ENCODE assay signal across 8 cellular contexts in genomic region chr13:24161010-24161775, GRCh38. TPM values are rescaled to one million over a fixed set of nuclear protein-coding genes. Genes with fewer than 3 reads are reported as not detected.
DNase-seq lines count a peak whose midpoint lies in the region; ATAC-seq and TF ChIP-seq lines count a peak whose summit lies in the region.

No MANE protein-coding gene starts in this region.

- H4K8ac ChIP-seq in mesendoderm (ENCODE audit: low read depth, low read length) = no peak overlapping the region

- H3K4me2 ChIP-seq in KMS-11 = peak overlapping the region; percentile 45
- peak overlapping the region; percentile 58 for H3K4me2 ChIP-seq in mesendoderm (ENCODE audit: low read length)

- peak overlapping the region; percentile 91 for H3K56ac ChIP-seq in mesendoderm (ENCODE audit: low read length)

- DNase-seq in D341Med (ENCODE audit: low spot score) = peak; percentile 60
- DNase-seq in activated CD4-positive, alpha-beta T cell treated with anti-CD3 and anti-CD28 coated beads for 1 hour = peak; percentile 21
- peak in 5 of 10 donors; percentile 17 to 58 (median 38) for DNase-seq in dorsolateral prefrontal cortex
- peak; percentile 44 for DNase-seq in mesendoderm
- DNase-seq in stimulated activated CD8-positive, alpha-beta memory T cell treated with anti-CD3 and anti-CD28 coated beads, Interleukin-4, amount 100 ng/mL, for 1 hour (ENCODE audit: low read depth in 2 of 2, low spot score in 1 of 2) = peak; percentile 9 to 18
- DNase-seq in mesenteric fat pad (ENCODE audit: low spot score) = no peak

- no peak overlapping the region for H3K27ac ChIP-seq in KMS-11
- H3K27ac ChIP-seq in dorsolateral prefrontal cortex = peak overlapping the region in 53 of 59 donors; percentile 8 to 89 (median 73)
- peak overlapping the region; percentile 15 for H3K27ac ChIP-seq in mesendoderm (ENCODE audit: low read depth, low read length)

- H2BK15ac ChIP-seq in mesendoderm (replicated peaks; ENCODE audit: low read depth) = no peak overlapping the region

- H4K5ac ChIP-seq in mesendoderm (ENCODE audit: low read length) = no peak overlapping the region

- no peak overlapping the region for H2AK5ac ChIP-seq in mesendoderm (ENCODE audit: low read length)

- no peaks in the 10 kb centered on the region for H4K20me1 ChIP-seq in KMS-11 (ENCODE audit: insufficient read depth)

- H3K4ac ChIP-seq in mesendoderm (ENCODE audit: low read depth, low read length) = no peak overlapping the region

- intact Hi-C loops in dorsolateral prefrontal cortex (cut with DNase I) = loop anchor here (2.0 to 5.0 kb wide), 5 partner anchors 54 to 109 kb away; no protein-coding TSS in a partner anchor

- peak overlapping the region; percentile 66 for H3K9ac ChIP-seq in KMS-11
- peak overlapping the region; percentile 86 for H3K9ac ChIP-seq in mesendoderm (ENCODE audit: low read length)

- no peak overlapping the region for H2BK5ac ChIP-seq in mesendoderm (ENCODE audit: low read length)

- H3K4me1 ChIP-seq in KMS-11 (ENCODE audit: low read depth, poor library complexity, severe bottlenecking) = peaks cover 4% of the 10 kb centered on the region
- H3K4me1 ChIP-seq in mesendoderm (ENCODE audit: control insufficient read depth, low read depth, low read length) = no peaks in the 10 kb centered on the region

- H3K18ac ChIP-seq in mesendoderm (ENCODE audit: low read length) = peak overlapping the region; percentile 54

- no CpG with 5 or more reads among the region's 43 CpGs for WGBS in mesendoderm (ENCODE audit: extremely low coverage, insufficient coverage, low lambda C conversion rate)

- H2BK120ac ChIP-seq in mesendoderm (ENCODE audit: low read depth, low read length) = no peak overlapping the region

- H2AFZ ChIP-seq in KMS-11 (ENCODE audit: low read depth) = peak overlapping the region; percentile 87

- peaks cover 17% of the 10 kb centered on the region for H3K79me1 ChIP-seq in mesendoderm (ENCODE audit: low read length)

- H3K27me3 ChIP-seq in KMS-11 (ENCODE audit: insufficient read depth, low read depth) = no peaks in the 10 kb centered on the region
- peaks cover 0 to 8% (median 0%) of the 10 kb centered on the region in 45 donors for H3K27me3 ChIP-seq in dorsolateral prefrontal cortex
- H3K27me3 ChIP-seq in mesendoderm (ENCODE audit: insufficient read depth, low read length, poor library complexity) = no peaks in the 10 kb centered on the region

- ATAC-seq in GM21528 (IDR thresholded peaks at IDR 0.05; ENCODE audit: low FRiP score, unreplicated experiment) = peak; percentile 55

- H3K23ac ChIP-seq in mesendoderm (ENCODE audit: low read length) = peak overlapping the region; percentile 18

- H3K79me2 ChIP-seq in KMS-11 (ENCODE audit: insufficient read depth, low read depth) (no peaks in the 10 kb centered on the region), mesendoderm (ENCODE audit: control insufficient read depth, insufficient read depth, low read length) (peaks cover 39% of the 10 kb centered on the region)

- no peaks in the 10 kb centered on the region for H3K36me3 ChIP-seq in KMS-11 (ENCODE audit: insufficient read depth)
- H3K36me3 ChIP-seq in mesendoderm (ENCODE audit: control insufficient read depth, insufficient read depth, low read length) = no peaks in the 10 kb centered on the region

- H3K4me3 ChIP-seq in KMS-11 (IDR thresholded peaks at IDR 0.05; ENCODE audit: insufficient read depth, low read depth, low read length) (no peak overlapping the region), dorsolateral prefrontal cortex (peak overlapping the region; percentile 56 to 99 (median 86)), mesendoderm (ENCODE audit: low read length) (peak overlapping the region; percentile 75)

- TF ChIP-seq CTCF in KMS-11 (conservative IDR thresholded peaks at IDR 0.05; ENCODE audit: low read depth, low read length) = no peak
- peak in 4 of 56 donors; percentile 2 to 5 (median 3) for TF ChIP-seq CTCF in dorsolateral prefrontal cortex (IDR thresholded peaks at IDR 0.05 in 54 of 56, conservative IDR thresholded peaks at IDR 0.05 in 2 of 56; ENCODE audit: low read depth in 1 of 56, partially characterized antibody in 56 of 56)

RNA-seq across cellular contexts. Expression of gene SPATA13, which starts 0.7 kb away (rescaled TPM):
- 100 to 1,000 TPM in 2 of 120 experiments, 10 to 100 TPM in 118; 12.1 to 112 (median 36.5) TPM for total RNA-seq in dorsolateral prefrontal cortex
- 16.1 TPM for polyA plus RNA-seq in mesendoderm (2013, experiment 1 of 2)
- polyA plus RNA-seq in mesendoderm (2013, experiment 2 of 2) = 14.9 TPM
- 11.6 TPM for total RNA-seq in mesenteric fat pad
